In the genomic region with DNA sequence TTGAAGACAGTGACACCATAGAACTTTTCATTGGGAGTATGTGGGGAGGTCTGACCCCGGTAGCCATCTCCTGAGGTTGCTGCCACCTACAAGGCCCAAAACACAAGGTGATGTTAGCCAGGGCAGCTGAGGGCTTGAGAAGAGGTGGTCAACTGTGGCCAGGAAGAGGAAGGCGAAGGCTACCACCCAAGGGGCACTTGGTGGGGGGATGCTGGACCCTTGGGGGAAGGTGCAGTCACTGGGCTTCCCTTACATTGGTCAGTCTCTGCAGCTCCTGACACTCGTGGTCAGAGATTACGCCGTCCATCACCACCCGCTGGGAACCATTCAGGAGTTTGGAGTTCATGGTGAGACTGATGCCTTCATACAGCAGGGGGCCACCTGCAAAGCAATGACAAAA, we compare ENCODE assay signal across 26 cellular contexts. TPM values are rescaled to one million over a fixed set of nuclear protein-coding genes. Genes with fewer than 3 reads are reported as not detected.
"Had no signal": no experiment of that assay in that cellular context is flagged by ENCODE, and none has a peak within 500 bp of the region (broad histone marks: within the 10 kb centered on the region; RNA-seq: fewer than 3 reads in every experiment).

No MANE protein-coding gene starts in this region.

- ATAC-seq: activated CD8-positive, alpha-beta memory T cell treated with anti-CD3 and anti-CD28 coated beads, Interleukin-2, amount 10 ng/mL, durations not matched to agents 7 days and 5 days; activated T-cell treated with anti-CD3 and anti-CD28 coated beads, Interleukin-2, amount 50 U/mL, for 4 hours; WTC11 had no signal

- H3K27me3 Mint-ChIP-seq: activated CD8-positive, alpha-beta memory T cell treated with anti-CD3 and anti-CD28 coated beads, Interleukin-2, amount 10 ng/mL, durations not matched to agents 7 days and 5 days had no signal

- H3K4me1 ChIP-seq: breast epithelium, SJCRH30 had no signal

- H3K27ac Mint-ChIP-seq: activated CD8-positive, alpha-beta memory T cell treated with anti-CD3 and anti-CD28 coated beads, Interleukin-2, amount 10 ng/mL, durations not matched to agents 7 days and 5 days; activated T-helper 2 cell treated with anti-CD3 and anti-CD28 coated beads, Interferon-gamma antibody, Interleukin-2, Interleukin-4, amounts not matched to agents 10 μg/mL and 5 μg/mL and 100 μg/mL, durations not matched to agents 14 hours and 24 hours and 36 hours; WTC11 had no signal

- H3K27ac ChIP-seq: breast epithelium, KMS-11, Peyer's patch, RWPE1, SJCRH30 had no signal

- H3K9me3 ChIP-seq: breast epithelium, Peyer's patch, SJCRH30, SK-N-SH had no signal

- DNase-seq: activated CD4-positive, alpha-beta T cell treated with anti-CD3 and anti-CD28 coated beads for 48 hours; activated CD4-positive, alpha-beta T cell treated with anti-CD3 and anti-CD28 coated beads, Interleukin-2, amount 50 U/mL, for 4 hours; activated CD4-positive, CD25-positive, alpha-beta regulatory T cell treated with anti-CD3 and anti-CD28 coated beads, Interleukin-2, amount 50 U/mL, for 72 hours; activated CD8-positive, alpha-beta memory T cell treated with anti-CD3 and anti-CD28 coated beads, Interleukin-2, amount 10 ng/mL, durations not matched to agents 7 days and 5 days; activated gamma-delta T cell treated with Interleukin-2 at 50 U/mL for 16 hours; activated naive CD4-positive, alpha-beta T cell treated with anti-CD3 and anti-CD28 coated beads, Interleukin-2, amount 50 U/mL, for 16 hours; activated T-cell treated with anti-CD3 and anti-CD28 coated beads, Interleukin-2, amount 50 U/mL, for 4 hours; aorta; central memory CD4-positive, alpha-beta T cell; MM.1S; NCI-H1105; NCI-H1436; NCI-H1694 treated with DMSO at 0.1 percent for 48 hours; NCI-H2029 treated with DMSO at 0.1 percent for 48 hours; NCI-H510A treated with DMSO at 0.1 percent for 48 hours; Peyer's patch; Right ventricle myocardium superior; SJCRH30; SK-N-SH; SW 1271 had no signal

- H3K4me1 Mint-ChIP-seq: activated CD8-positive, alpha-beta memory T cell treated with anti-CD3 and anti-CD28 coated beads, Interleukin-2, amount 10 ng/mL, durations not matched to agents 7 days and 5 days had no signal

- H3K27me3 ChIP-seq: breast epithelium, Peyer's patch, SJCRH30 had no signal

- H3K4me3 ChIP-seq: breast epithelium, Peyer's patch, SJCRH30 had no signal

- H3K9me3 Mint-ChIP-seq: activated T-cell treated with anti-CD3 and anti-CD28 coated beads, Interleukin-2, amount 50 U/mL, for 4 hours had no signal

- H3K4me3 Mint-ChIP-seq: activated CD8-positive, alpha-beta memory T cell treated with anti-CD3 and anti-CD28 coated beads, Interleukin-2, amount 10 ng/mL, durations not matched to agents 7 days and 5 days; activated T-cell treated with anti-CD3 and anti-CD28 coated beads, Interleukin-2, amount 50 U/mL, for 4 hours; WTC11 had no signal

RNA-seq across cellular contexts. Expression of gene CLDN19, which starts 12.2 kb away (rescaled TPM):
- total RNA-seq: activated CD8-positive, alpha-beta memory T cell treated with anti-CD3 and anti-CD28 coated beads, Interleukin-2, amount 10 ng/mL, durations not matched to agents 7 days and 5 days; activated T-cell treated with anti-CD3 and anti-CD28 coated beads, Interleukin-2, amount 50 U/mL, for 4 hours; activated T-helper 2 cell treated with anti-CD3 and anti-CD28 coated beads, Interferon-gamma antibody, Interleukin-2, Interleukin-4, amounts not matched to agents 10 μg/mL and 5 μg/mL and 100 μg/mL, durations not matched to agents 14 hours and 24 hours and 36 hours; Peyer's patch; Right ventricle myocardium superior; T-helper 1 cell treated with Interleukin-12 subunit alpha and Interleukin-12 subunit beta and Interleukin-4 antibody, amounts not matched to agents 30 ng/mL and 1 ng/mL, for 36 hours had no signal

RNA-seq across cellular contexts. Expression of gene TMEM269, which starts 32.5 kb away (rescaled TPM):
- total RNA-seq: Peyer's patch, Right ventricle myocardium superior had no signal
